8 cellular contexts compared by ENCODE assay signal in the genomic region with DNA sequence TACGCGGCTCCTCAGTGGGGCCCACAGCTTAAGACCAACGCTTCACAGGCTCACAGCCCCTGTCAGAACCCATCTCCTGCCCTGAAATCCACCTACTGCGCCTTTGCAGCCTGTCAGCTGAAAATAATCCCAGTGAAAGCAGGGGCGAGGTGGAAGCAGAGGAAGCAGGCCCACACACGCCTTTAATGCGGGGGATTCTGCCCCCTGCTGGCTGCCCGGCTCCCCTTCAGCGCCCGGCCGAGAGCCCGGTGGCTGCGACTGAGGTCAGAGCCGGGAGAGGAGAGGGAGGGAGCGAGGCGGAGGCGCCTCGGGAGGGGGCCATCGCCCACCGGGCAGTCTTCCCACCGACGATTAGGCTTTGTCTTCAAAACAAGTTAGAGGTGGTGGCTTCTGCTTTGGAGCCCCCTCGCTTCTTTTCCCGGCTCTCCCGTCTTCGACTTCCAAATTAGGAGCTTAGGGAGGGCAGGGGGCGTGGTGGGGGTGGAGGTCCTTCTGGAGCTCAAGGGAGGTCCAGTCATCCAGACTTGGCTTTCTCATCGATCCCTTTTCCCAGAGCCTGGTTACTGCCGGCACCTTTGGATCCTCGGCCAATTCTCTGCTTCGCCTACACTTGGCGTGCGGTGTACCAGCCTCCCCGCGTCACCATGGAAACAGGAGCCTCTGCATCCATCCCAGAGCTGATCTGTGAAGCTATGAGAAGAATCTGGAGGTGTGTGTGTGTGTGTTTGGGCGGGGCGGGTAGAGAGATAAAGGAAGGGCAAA. TPM values are rescaled to one million over a fixed set of nuclear protein-coding genes. Genes with fewer than 3 reads are reported as not detected.
DNase-seq lines count a peak whose midpoint lies in the region; ATAC-seq and TF ChIP-seq lines count a peak whose summit lies in the region.

No MANE protein-coding gene starts in this region.

- no peak overlapping the region for H3K27ac ChIP-seq in esophagus squamous epithelium

- peaks cover 0 to 26% (median 0%) of the 10 kb centered on the region in 4 donors for H3K27me3 ChIP-seq in esophagus squamous epithelium

- 5 to 21% methylated on average over 6 to 34 of the region's 37 CpGs for WGBS in esophagus squamous epithelium, 2 donors

- intact Hi-C loops in esophagus squamous epithelium (cut with DNase I): loop anchor here (2.0 kb wide), 1 partner anchor 38 kb away; a partner anchor contains a TSS

- H3K9me3 ChIP-seq in esophagus squamous epithelium: no peaks in the 10 kb centered on the region

- TF ChIP-seq POLR2A in esophagus squamous epithelium (IDR thresholded peaks at IDR 0.05): no peak

- H3K4me3 ChIP-seq in esophagus squamous epithelium: peak overlapping the region in 3 of 4 donors; percentile 14 to 46 (median 32)

- peak; percentile 95 for TF ChIP-seq CTCF in GM13976 (IDR thresholded peaks at IDR 0.05; ENCODE audit: borderline replicate concordance, control extremely low read depth, extremely low read depth, insufficient read depth, missing control alignments)
- TF ChIP-seq CTCF in esophagus squamous epithelium (IDR thresholded peaks at IDR 0.05): peak; percentile 71 to 95 (median 90)

- H3K36me3 ChIP-seq in esophagus squamous epithelium: no peaks in the 10 kb centered on the region

- DNase-seq in GM13976 (ENCODE audit: low spot score) (peak; percentile 83), HuH-7 (ENCODE audit: low spot score) (peak; percentile 76), OCI-M1 (lab: John Stamatoyannopoulos, UW) (peak; percentile 86), esophagus squamous epithelium (lab: John Stamatoyannopoulos, UW) (no peak), myocyte (ENCODE audit: low read depth) (peak; percentile 71)
- peak; percentile 81 for DNase-seq in activated T-cell treated with anti-CD3 and anti-CD28 coated beads, Interleukin-2, amount 50 U/mL, for 1 hour
- DNase-seq in stimulated activated CD8-positive, alpha-beta memory T cell treated with anti-CD3 and anti-CD28 coated beads, Interleukin-4, amount 100 ng/mL, for 4 hours (ENCODE audit: low read depth in 2 of 2, low spot score in 1 of 2): peak; percentile 38 to 46

- in situ Hi-C loops in GM13976 (cut with MboI; ENCODE audit: low sequenced_read_pairs, unreplicated experiment): no loop called here

- ATAC-seq in GM18868 (IDR thresholded peaks at IDR 0.05; ENCODE audit: unreplicated experiment): no peak

- peaks cover 8 to 11% (median 9%) of the 10 kb centered on the region in 3 donors for H3K4me1 ChIP-seq in esophagus squamous epithelium

RNA-seq across cellular contexts. Expression of a gene that starts 25.2 kb away (rescaled TPM):
- total RNA-seq in esophagus squamous epithelium (1 to 10 TPM in 2 of 4 donors, under 1 TPM in 2; 0.57 to 6.1 (median 0.95) TPM), myocyte (not detected in 2 replicates)
- polyA plus RNA-seq in myocyte (2012): 0.19 TPM

RNA-seq across cellular contexts. Expression of a gene that starts 34.5 kb away (rescaled TPM):
- total RNA-seq in esophagus squamous epithelium (10 to 100 TPM in 3 of 4 donors, 1 to 10 TPM in 1; 9.5 to 28.6 (median 11.8) TPM), myocyte (4.3 and 8.0 TPM in 2 replicates)
- 40.5 TPM for polyA plus RNA-seq in myocyte (2012)

RNA-seq across cellular contexts. Expression of a gene that starts 38.9 kb away (rescaled TPM):
- total RNA-seq in esophagus squamous epithelium (10 to 100 TPM; 46.0 to 71.5 (median 56.7) TPM), myocyte (60.4 and 61.2 TPM in 2 replicates)
- 58.3 TPM for polyA plus RNA-seq in myocyte (2012)
